In genomic region chr6:148701393-148701774, GRCh38 we compare ENCODE assay signal across 9 cellular contexts. TPM values are rescaled to one million over a fixed set of nuclear protein-coding genes. Genes with fewer than 3 reads are reported as not detected.
DNase-seq lines count a peak whose midpoint lies in the region; ATAC-seq and TF ChIP-seq lines count a peak whose summit lies in the region.
"Had no signal": no experiment of that assay in that cellular context is flagged by ENCODE, and none has a peak within 500 bp of the region (broad histone marks: within the 10 kb centered on the region; RNA-seq: fewer than 3 reads in every experiment).

No MANE protein-coding gene starts in this region.

- H3F3A ChIP-seq in PC-3 (ENCODE audit: low read length, unreplicated experiment), result no peaks in the 10 kb centered on the region

- H3K9me3 ChIP-seq in PC-3 (ENCODE audit: low read length) (no peaks in the 10 kb centered on the region), thoracic aorta (peaks cover 6% of the 10 kb centered on the region)

- no peaks in the 10 kb centered on the region for H3K36me3 Mint-ChIP-seq in activated CD4-positive, alpha-beta T cell treated with anti-CD3 and anti-CD28 coated beads, Interleukin-2, amount 10 ng/mL, durations not matched to agents 7 days and 5 days (ENCODE audit: low read depth)

- ATAC-seq in PC-3, result peak; percentile 18; the same call in 1 of the 2 replicates
- peak; percentile 23 for ATAC-seq in left ventricle myocardium superior
- ATAC-seq in thoracic aorta (ENCODE audit: insufficient number of reproducible peaks, low FRiP score, low read depth), result peak; percentile 59

- H3K36me3 ChIP-seq in PC-3 (ENCODE audit: low read depth, low read length) (no peaks in the 10 kb centered on the region), thoracic aorta (no peaks in the 10 kb centered on the region)

- peaks cover 5% of the 10 kb centered on the region for H3K9me3 Mint-ChIP-seq in activated CD4-positive, alpha-beta T cell treated with anti-CD3 and anti-CD28 coated beads, Interleukin-2, amount 10 ng/mL, durations not matched to agents 7 days and 5 days

- H3K27ac ChIP-seq in PC-3 (ENCODE audit: low read length) (no peak overlapping the region), thoracic aorta (peak overlapping the region; percentile 58 to 69)

- DNase-seq in activated CD4-positive, alpha-beta T cell treated with anti-CD3 and anti-CD28 coated beads, Interleukin-2, amount 10 ng/mL, durations not matched to agents 7 days and 5 days, result no peak
- no peak for DNase-seq in activated CD4-positive, alpha-beta T cell treated with anti-CD3 and anti-CD28 coated beads for 4 hours
- DNase-seq in PC-3 (no peak), left ventricle myocardium superior (no peak), thoracic aorta (ENCODE audit: low spot score) (no peak), DMS 273 treated with DMSO at 0.1 percent for 48 hours (lab: John Stamatoyannopoulos, UW) (no peak), NCI-H128 (lab: John Stamatoyannopoulos, UW; ENCODE audit: unreplicated experiment) (no peak), NCI-H2029 treated with DMSO at 0.1 percent for 48 hours (lab: John Stamatoyannopoulos, UW) (no peak)
- DNase-seq: NCI-H2171 had no signal

- no TSS peak for BruUV-seq in PC-3 (replicated peaks; lab: Mats Ljungman, UMichigan)

- H3K4me1 Mint-ChIP-seq in activated CD4-positive, alpha-beta T cell treated with anti-CD3 and anti-CD28 coated beads, Interleukin-2, amount 10 ng/mL, durations not matched to agents 7 days and 5 days, result peaks cover 15% of the 10 kb centered on the region

- H3K27me3 ChIP-seq in PC-3 (ENCODE audit: low read length), result no peaks in the 10 kb centered on the region
- no peaks in the 10 kb centered on the region for H3K27me3 ChIP-seq in thoracic aorta (replicated peaks; ENCODE audit: insufficient read depth)

- CTCF ChIA-PET in activated CD4-positive, alpha-beta T cell treated with anti-CD3 and anti-CD28 coated beads, Interleukin-2, amount 10 ng/mL, durations not matched to agents 7 days and 5 days (lab: Charles Lee), result interaction anchor here (1.3 kb wide), 1 partner anchor 13 kb away, joined by 3 read pairs; no protein-coding TSS in a partner anchor
- CTCF ChIA-PET in PC-3 (lab: Charles Lee), result no interaction called here

- no peaks in the 10 kb centered on the region for H4K20me1 ChIP-seq in PC-3 (ENCODE audit: low read length)

- H3K4me3 ChIP-seq in PC-3 (ENCODE audit: low read length) (peak overlapping the region; percentile 81), thoracic aorta (peak overlapping the region; percentile 71)

- H3K4me2 ChIP-seq in PC-3 (ENCODE audit: low read length), result peak overlapping the region; percentile 98

- H3K27ac Mint-ChIP-seq in activated CD4-positive, alpha-beta T cell treated with anti-CD3 and anti-CD28 coated beads, Interleukin-2, amount 10 ng/mL, durations not matched to agents 7 days and 5 days, result peak overlapping the region; percentile 94

- no peaks in the 10 kb centered on the region for H3K9me2 ChIP-seq in PC-3 (replicated peaks; ENCODE audit: low read length)

- H3K79me2 ChIP-seq in PC-3 (ENCODE audit: low read length), result no peaks in the 10 kb centered on the region

- peaks cover 15% of the 10 kb centered on the region for H3K4me1 ChIP-seq in PC-3 (ENCODE audit: insufficient read depth, low read length)
- H3K4me1 ChIP-seq in thoracic aorta (ENCODE audit: control insufficient read depth in 1 of 2, low read depth in 2 of 2), result peaks cover 11 to 21% of the 10 kb centered on the region in 2 donors

- TF ChIP-seq CTCF in PC-3 (conservative IDR thresholded peaks at IDR 0.05; ENCODE audit: low read depth, low read length) (no peak), thoracic aorta (IDR thresholded peaks at IDR 0.05) (no peak)

- H2AFZ ChIP-seq in PC-3 (ENCODE audit: low read length), result peak overlapping the region; percentile 98

- no peak overlapping the region for H3K9ac ChIP-seq in PC-3 (ENCODE audit: low read length)

- peaks cover 17% of the 10 kb centered on the region for H3K27me3 Mint-ChIP-seq in activated CD4-positive, alpha-beta T cell treated with anti-CD3 and anti-CD28 coated beads, Interleukin-2, amount 10 ng/mL, durations not matched to agents 7 days and 5 days

- H3K4me3 Mint-ChIP-seq in activated CD4-positive, alpha-beta T cell treated with anti-CD3 and anti-CD28 coated beads, Interleukin-2, amount 10 ng/mL, durations not matched to agents 7 days and 5 days, result peak overlapping the region; percentile 80

- POLR2A ChIA-PET in activated CD4-positive, alpha-beta T cell treated with anti-CD3 and anti-CD28 coated beads, Interleukin-2, amount 10 ng/mL, durations not matched to agents 7 days and 5 days (lab: Charles Lee), result no interaction called here
- POLR2A ChIA-PET in PC-3 (lab: Charles Lee; ENCODE audit: unreplicated experiment), result no interaction called here

- intact Hi-C loops in PC-3 (cut with micrococcal nuclease), result loop anchor here (10.0 kb wide), 1 partner anchor 87 kb away; no protein-coding TSS in a partner anchor
- intact Hi-C loops in left ventricle myocardium superior (cut with micrococcal nuclease), result no loop called here

RNA-seq across cellular contexts. Expression of gene UST, which starts 45.4 kb away (rescaled TPM):
- total RNA-seq in activated CD4-positive, alpha-beta T cell treated with anti-CD3 and anti-CD28 coated beads, Interleukin-2, amount 10 ng/mL, durations not matched to agents 7 days and 5 days, result under 1 TPM; 0.29 to 0.50 TPM
- total RNA-seq in PC-3 (2014; rRNA removed) (3.9 and 7.9 TPM in 2 replicates), left ventricle myocardium superior (3.4 TPM), thoracic aorta (10 to 100 TPM; 24.2 to 30.8 TPM)
